Comparison of ENCODE assay signal across 8 cellular contexts in the genomic region with DNA sequence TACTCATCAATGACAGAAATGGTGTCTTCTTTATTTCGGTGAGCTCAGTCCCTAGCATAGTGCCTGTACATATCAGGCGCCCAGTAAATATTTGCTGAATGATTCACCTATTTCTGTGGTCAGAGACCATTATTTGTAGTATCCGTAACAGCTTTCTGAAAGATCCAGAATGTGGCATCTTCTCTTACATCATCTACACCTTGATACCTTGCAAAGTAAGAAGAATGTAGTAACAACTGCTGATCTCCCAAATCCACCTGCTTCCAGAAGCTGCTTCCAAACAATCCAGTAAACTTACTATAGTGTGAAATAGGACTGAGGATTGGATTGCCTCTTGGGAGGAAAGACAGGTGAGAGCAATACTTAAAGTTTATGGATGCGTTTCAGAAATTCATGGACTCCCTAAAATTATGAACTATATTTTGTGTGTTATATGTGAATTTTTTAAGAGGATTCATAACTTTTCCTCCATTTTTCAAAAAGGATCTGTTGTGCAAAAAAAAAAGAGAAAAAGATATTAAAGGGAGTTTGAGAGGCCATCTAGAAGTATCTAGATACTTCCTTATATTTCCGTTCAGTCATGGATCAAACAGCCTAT.
A peak's percentile ranks its signal among the peaks of the same experiment; 100 is the strongest.
DNase-seq lines count a peak whose midpoint lies in the region; ATAC-seq lines count a peak whose summit lies in the region.

No MANE protein-coding gene starts in this region.

- DNase-seq in ELR (ENCODE audit: low read depth) (peak; percentile 87), NCI-H226 (peak; percentile 59), NCI-H524 (lab: John Stamatoyannopoulos, UW) (no peak)

- no peaks in the 10 kb centered on the region for H3K9me3 Mint-ChIP-seq in dendritic cell treated with granulocyte-macrophage colony-stimulating factor and Interleukin-4, amounts not matched to agents 40 ng/mL and 50 ng/mL, for 4 days

- no peak overlapping the region for H3K4me3 Mint-ChIP-seq in dendritic cell treated with granulocyte-macrophage colony-stimulating factor and Interleukin-4, amounts not matched to agents 40 ng/mL and 50 ng/mL, for 4 days

- H3K4me1 ChIP-seq in neuron (ENCODE audit: insufficient read depth, low read length): peaks cover 18% of the 10 kb centered on the region

- H3K27me3 ChIP-seq in neuron (ENCODE audit: insufficient read depth, low read length): no peaks in the 10 kb centered on the region

- H3K27me3 Mint-ChIP-seq in dendritic cell treated with granulocyte-macrophage colony-stimulating factor and Interleukin-4, amounts not matched to agents 40 ng/mL and 50 ng/mL, for 4 days: peaks cover 8% of the 10 kb centered on the region

- ATAC-seq in HG02885 (IDR thresholded peaks at IDR 0.05; ENCODE audit: poor library complexity, unreplicated experiment) (no peak), HG02840 (IDR thresholded peaks at IDR 0.05; ENCODE audit: low FRiP score, unreplicated experiment) (no peak), GM18909 (IDR thresholded peaks at IDR 0.05; ENCODE audit: poor library complexity, unreplicated experiment) (no peak)

- H3K9me3 ChIP-seq in neuron (ENCODE audit: low read length): no peaks in the 10 kb centered on the region

- peak overlapping the region; percentile 94 for H3K27ac Mint-ChIP-seq in dendritic cell treated with granulocyte-macrophage colony-stimulating factor and Interleukin-4, amounts not matched to agents 40 ng/mL and 50 ng/mL, for 4 days

- intact Hi-C loops in dendritic cell treated with granulocyte-macrophage colony-stimulating factor and Interleukin-4, amounts not matched to agents 40 ng/mL and 50 ng/mL, for 4 days (cut with micrococcal nuclease): loop anchor here (10.0 kb wide), 1 partner anchor 466 kb away; the partner anchor contains the start of genes ADGRF3 and SELENOI

- peaks cover 21% of the 10 kb centered on the region for H3K36me3 Mint-ChIP-seq in dendritic cell treated with granulocyte-macrophage colony-stimulating factor and Interleukin-4, amounts not matched to agents 40 ng/mL and 50 ng/mL, for 4 days (ENCODE audit: low read depth)

- peaks cover 3% of the 10 kb centered on the region for H3K36me3 ChIP-seq in neuron (ENCODE audit: insufficient read depth, low read length)

- peak overlapping the region; percentile 94 for H3K4me3 ChIP-seq in neuron (ENCODE audit: low read length)

- peak overlapping the region; percentile 91 for H2AFZ ChIP-seq in neuron (ENCODE audit: low read depth, low read length)

- H3K4me1 Mint-ChIP-seq in dendritic cell treated with granulocyte-macrophage colony-stimulating factor and Interleukin-4, amounts not matched to agents 40 ng/mL and 50 ng/mL, for 4 days (ENCODE audit: low read depth): peaks cover 27% of the 10 kb centered on the region

Comparison
In these comparisons a context has a peak if more than half of its experiments do, and no peak if none do; other contexts are left out.
1. DNase-seq: peak in ELR (single experiment) and NCI-H226 (single experiment); none in NCI-H524 (0 of 2).